24 cellular contexts compared by ENCODE assay signal in the genomic region with DNA sequence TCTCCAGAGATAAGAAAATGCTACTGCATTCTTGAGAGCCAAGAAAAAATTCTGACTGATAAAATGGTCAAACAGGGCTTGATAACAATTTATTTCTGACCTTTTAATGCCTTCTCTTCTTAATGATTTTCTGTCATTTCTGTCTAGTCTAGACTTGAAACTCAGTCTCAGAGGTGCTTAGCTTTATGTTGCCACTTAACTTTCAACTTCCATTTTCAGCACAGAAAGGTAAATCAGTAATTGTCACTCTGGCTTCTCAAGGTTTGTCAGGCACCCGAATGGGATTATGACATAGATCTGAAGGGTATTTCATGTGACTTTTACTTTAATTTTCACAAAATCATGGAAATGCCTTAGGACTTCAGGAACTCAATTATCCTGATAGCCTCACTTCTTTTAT.
"Had no signal": no experiment of that assay in that cellular context is flagged by ENCODE, and none has a peak within 500 bp of the region (broad histone marks: within the 10 kb centered on the region; RNA-seq: fewer than 3 reads in every experiment).

No MANE protein-coding gene starts in this region.

- H3K4me1 Mint-ChIP-seq: activated CD4-positive, alpha-beta T cell treated with anti-CD3 and anti-CD28 coated beads, Interleukin-2, amount 10 ng/mL, durations not matched to agents 24 days and 14 days; activated naive CD4-positive, alpha-beta T cell treated with anti-CD3 and anti-CD28 coated beads, Interleukin-2, amount 50 U/mL, for 24 hours; activated naive CD8-positive, alpha-beta T cell treated with anti-CD3 and anti-CD28 coated beads, Interleukin-2, amount 10 ng/mL, durations not matched to agents 7 days and 5 days; central memory CD8-positive, alpha-beta T cell had no signal

- H3K27ac Mint-ChIP-seq: activated CD4-positive, alpha-beta T cell treated with anti-CD3 and anti-CD28 coated beads, Interleukin-2, amount 10 ng/mL, durations not matched to agents 24 days and 14 days; activated CD8-positive, alpha-beta T cell treated with anti-CD3 and anti-CD28 coated beads for 36 hours; activated naive CD4-positive, alpha-beta T cell treated with anti-CD3 and anti-CD28 coated beads, Interleukin-2, amount 50 U/mL, for 24 hours; activated naive CD8-positive, alpha-beta T cell treated with anti-CD3 and anti-CD28 coated beads, Interleukin-2, amount 10 ng/mL, durations not matched to agents 7 days and 5 days; activated T-cell treated with anti-CD3 and anti-CD28 coated beads, Interleukin-2, amount 50 U/mL, for 24 hours; activated T-helper 2 cell treated with anti-CD3 and anti-CD28 coated beads, Interferon-gamma antibody, Interleukin-2, Interleukin-4, amounts not matched to agents 10 μg/mL and 5 μg/mL and 100 μg/mL, durations not matched to agents 14 hours and 24 hours and 36 hours had no signal

- H3K4me3 Mint-ChIP-seq: activated CD4-positive, alpha-beta T cell treated with anti-CD3 and anti-CD28 coated beads, Interleukin-2, amount 10 ng/mL, durations not matched to agents 24 days and 14 days; activated CD8-positive, alpha-beta T cell treated with anti-CD3 and anti-CD28 coated beads for 36 hours; activated naive CD4-positive, alpha-beta T cell treated with anti-CD3 and anti-CD28 coated beads, Interleukin-2, amount 50 U/mL, for 24 hours; activated naive CD8-positive, alpha-beta T cell treated with anti-CD3 and anti-CD28 coated beads, Interleukin-2, amount 10 ng/mL, durations not matched to agents 7 days and 5 days; activated T-cell treated with anti-CD3 and anti-CD28 coated beads, Interleukin-2, amount 50 U/mL, for 24 hours; central memory CD8-positive, alpha-beta T cell had no signal

- ATAC-seq: activated CD8-positive, alpha-beta T cell treated with anti-CD3 and anti-CD28 coated beads for 36 hours; Right ventricle myocardium inferior had no signal

- H3K27me3 Mint-ChIP-seq: activated CD4-positive, alpha-beta T cell treated with anti-CD3 and anti-CD28 coated beads, Interleukin-2, amount 10 ng/mL, durations not matched to agents 24 days and 14 days; central memory CD8-positive, alpha-beta T cell had no signal

- FAIRE-seq: RCC 7860 had no signal

- H3K36me3 Mint-ChIP-seq: activated naive CD4-positive, alpha-beta T cell treated with anti-CD3 and anti-CD28 coated beads, Interleukin-2, amount 50 U/mL, for 24 hours; activated naive CD8-positive, alpha-beta T cell treated with anti-CD3 and anti-CD28 coated beads, Interleukin-2, amount 10 ng/mL, durations not matched to agents 7 days and 5 days had no signal

- H3K9me3 Mint-ChIP-seq: activated CD4-positive, alpha-beta T cell treated with anti-CD3 and anti-CD28 coated beads, Interleukin-2, amount 10 ng/mL, durations not matched to agents 24 days and 14 days; activated CD8-positive, alpha-beta T cell treated with anti-CD3 and anti-CD28 coated beads for 36 hours; activated naive CD4-positive, alpha-beta T cell treated with anti-CD3 and anti-CD28 coated beads, Interleukin-2, amount 50 U/mL, for 24 hours; activated naive CD8-positive, alpha-beta T cell treated with anti-CD3 and anti-CD28 coated beads, Interleukin-2, amount 10 ng/mL, durations not matched to agents 7 days and 5 days; activated T-cell treated with anti-CD3 and anti-CD28 coated beads, Interleukin-2, amount 50 U/mL, for 24 hours; activated T-helper 2 cell treated with anti-CD3 and anti-CD28 coated beads, Interferon-gamma antibody, Interleukin-2, Interleukin-4, amounts not matched to agents 10 μg/mL and 5 μg/mL and 100 μg/mL, durations not matched to agents 14 hours and 24 hours and 36 hours had no signal

- DNase-seq: activated CD4-positive, alpha-beta T cell treated with anti-CD3 and anti-CD28 coated beads, Interleukin-2, amount 10 ng/mL, durations not matched to agents 24 days and 14 days; activated CD4-positive, alpha-beta T cell treated with anti-CD3 and anti-CD28 coated beads, Interleukin-2, amount 50 U/mL, for 4 hours; activated CD8-positive, alpha-beta T cell treated with anti-CD3 and anti-CD28 coated beads for 36 hours; activated gamma-delta T cell; activated naive CD4-positive, alpha-beta T cell treated with Interleukin-2 at 50 U/mL for 16 hours; activated naive CD8-positive, alpha-beta T cell treated with anti-CD3 and anti-CD28 coated beads, Interleukin-2, amount 10 ng/mL, durations not matched to agents 7 days and 5 days; activated T-cell treated with anti-CD3 and anti-CD28 coated beads, Interleukin-2, amount 50 U/mL, for 24 hours; amygdala; MG63; NCI-H1048; NCI-H1436 treated with DMSO at 0.1 percent for 48 hours; NCI-H1694 treated with DMSO at 0.1 percent for 48 hours; NCI-H2029; NCI-H345; NCI-H526; NCI-H748 treated with DMSO at 0.1 percent for 48 hours; PC-9; SIG-M5; T1000 had no signal
